ENCODE assay signal across 8 cellular contexts in the genomic region with DNA sequence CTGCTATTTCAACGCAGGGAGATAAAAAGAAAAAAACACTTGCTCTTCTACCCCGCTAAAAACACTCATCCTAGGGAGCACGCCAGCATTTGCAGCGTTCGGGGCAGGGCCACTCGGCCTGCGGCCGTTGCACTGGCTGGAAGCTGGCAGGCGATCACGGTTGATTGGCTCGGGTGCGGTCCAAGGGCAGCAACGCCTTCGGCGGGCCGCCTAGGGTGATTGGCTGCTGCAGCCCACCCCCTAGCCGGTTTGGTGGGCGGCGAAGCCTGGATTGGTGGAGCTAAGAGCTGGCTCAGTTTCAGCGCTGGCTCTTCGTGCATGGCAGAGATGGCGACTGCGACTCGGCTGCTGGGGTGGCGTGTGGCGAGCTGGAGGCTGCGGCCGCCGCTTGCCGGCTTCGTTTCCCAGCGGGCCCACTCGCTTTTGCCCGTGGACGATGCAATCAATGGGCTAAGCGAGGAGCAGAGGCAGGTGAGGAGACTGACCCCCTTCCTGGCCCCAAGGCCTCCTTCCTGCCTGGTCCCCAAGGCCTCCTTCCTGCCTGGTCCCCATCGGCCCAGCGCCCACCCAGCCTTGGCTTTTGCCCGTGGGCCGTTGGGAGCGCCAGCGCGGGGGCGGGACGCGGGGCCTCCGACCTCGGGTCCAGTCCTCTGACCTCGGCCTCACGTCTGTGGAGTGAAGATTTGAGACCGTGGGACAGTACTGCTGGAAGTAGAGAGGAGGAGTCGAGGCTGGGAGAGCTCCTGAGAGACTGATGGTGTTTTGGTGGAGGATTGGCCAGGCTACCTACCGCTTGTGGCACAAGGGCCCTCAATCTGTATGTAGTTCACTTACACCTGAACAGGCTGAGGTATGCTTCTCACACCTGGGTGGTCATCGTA. TPM values are rescaled to one million over a fixed set of nuclear protein-coding genes. Genes with fewer than 3 reads are reported as not detected.
DNase-seq lines count a peak whose midpoint lies in the region; ATAC-seq and TF ChIP-seq lines count a peak whose summit lies in the region.

Gene IVD (plus strand): TSS at position 295 of the 881 bp plus-strand sequence. CDS start 33 bp downstream, at position 328.

- H3K27ac Mint-ChIP-seq in activated T-helper 2 cell treated with anti-CD3 and anti-CD28 coated beads, Interferon-gamma antibody, Interleukin-2, Interleukin-4, amounts not matched to agents 10 μg/mL and 5 μg/mL and 100 μg/mL, durations not matched to agents 14 hours and 24 hours and 36 hours: peak within 1 kb of the TSS; percentile 87
- peak within 1 kb of the TSS; percentile 58 to 97 (median 87) for H3K27ac Mint-ChIP-seq in naive thymus-derived CD8-positive, alpha-beta T cell

- H3K27ac ChIP-seq in DOHH2 (ENCODE audit: low read depth, low read length) (no peak within 1 kb of the TSS), RWPE2 (ENCODE audit: poor library complexity, severe bottlenecking) (peak within 1 kb of the TSS; percentile 47)

- H3K9me2 ChIP-seq in DOHH2 (replicated peaks; ENCODE audit: control insufficient read depth, low read length): no peaks in the 10 kb centered on the region

- H3K27me3 Mint-ChIP-seq in activated T-helper 2 cell treated with anti-CD3 and anti-CD28 coated beads, Interferon-gamma antibody, Interleukin-2, Interleukin-4, amounts not matched to agents 10 μg/mL and 5 μg/mL and 100 μg/mL, durations not matched to agents 14 hours and 24 hours and 36 hours (ENCODE audit: low read depth): no peaks in the 10 kb centered on the region
- H3K27me3 Mint-ChIP-seq in naive thymus-derived CD8-positive, alpha-beta T cell: no peaks in the 10 kb centered on the region

- H3K36me3 ChIP-seq in DOHH2 (ENCODE audit: control insufficient read depth, low read length) (peaks cover 14% of the 10 kb centered on the region), RWPE2 (ENCODE audit: low read depth) (peaks cover 32% of the 10 kb centered on the region)

- no peaks in the 10 kb centered on the region for H3K27me3 ChIP-seq in DOHH2 (ENCODE audit: control insufficient read depth, low read length)
- no peaks in the 10 kb centered on the region for H3K27me3 ChIP-seq in RWPE2 (ENCODE audit: insufficient read depth, poor library complexity, severe bottlenecking)

- H3K4me1 Mint-ChIP-seq in activated T-helper 2 cell treated with anti-CD3 and anti-CD28 coated beads, Interferon-gamma antibody, Interleukin-2, Interleukin-4, amounts not matched to agents 10 μg/mL and 5 μg/mL and 100 μg/mL, durations not matched to agents 14 hours and 24 hours and 36 hours (ENCODE audit: low read depth): peaks cover 46% of the 10 kb centered on the region
- H3K4me1 Mint-ChIP-seq in naive thymus-derived CD8-positive, alpha-beta T cell: peaks cover 12 to 45% (median 35%) of the 10 kb centered on the region in 4 donors

- intact Hi-C loops in activated T-helper 2 cell treated with anti-CD3 and anti-CD28 coated beads, Interferon-gamma antibody, Interleukin-2, Interleukin-4, amounts not matched to agents 10 μg/mL and 5 μg/mL and 100 μg/mL, durations not matched to agents 14 hours and 24 hours and 36 hours (cut with micrococcal nuclease): loop anchor here (5.0 kb wide), 1 partner anchor 38 kb away; no protein-coding TSS in a partner anchor

- peaks cover 28% of the 10 kb centered on the region for H3K4me1 ChIP-seq in DOHH2 (ENCODE audit: control insufficient read depth, low read length)
- peaks cover 13% of the 10 kb centered on the region for H3K4me1 ChIP-seq in RWPE2 (ENCODE audit: insufficient read depth, poor library complexity, severe bottlenecking)

- peaks cover 9% of the 10 kb centered on the region for H3K79me2 ChIP-seq in DOHH2 (ENCODE audit: control insufficient read depth, low read length)

- H4K20me1 ChIP-seq in DOHH2 (ENCODE audit: control insufficient read depth, insufficient read depth, low read depth, low read length): no peaks in the 10 kb centered on the region

- peaks cover 39% of the 10 kb centered on the region for H3K36me3 Mint-ChIP-seq in activated T-helper 2 cell treated with anti-CD3 and anti-CD28 coated beads, Interferon-gamma antibody, Interleukin-2, Interleukin-4, amounts not matched to agents 10 μg/mL and 5 μg/mL and 100 μg/mL, durations not matched to agents 14 hours and 24 hours and 36 hours (ENCODE audit: low read depth)
- peaks cover 0 to 32% (median 2%) of the 10 kb centered on the region in 3 donors for H3K36me3 Mint-ChIP-seq in naive thymus-derived CD8-positive, alpha-beta T cell

- DNase-seq in GOT3 (lab: John Stamatoyannopoulos, UW): peak; percentile 79
- peak; percentile 99 for DNase-seq in LoVo (ENCODE audit: low spot score)
- DNase-seq in RWPE2 (ENCODE audit: low spot score): peak; percentile 99
- peak; percentile 85 for DNase-seq in activated T-helper 2 cell treated with anti-CD3 and anti-CD28 coated beads, Interferon-gamma antibody, Interleukin-2, Interleukin-4, amounts not matched to agents 10 μg/mL and 5 μg/mL and 100 μg/mL, durations not matched to agents 14 hours and 24 hours and 36 hours (ENCODE audit: low spot score)
- peak; percentile 95 for DNase-seq in fibroblast of mammary gland (ENCODE audit: low read depth)
- DNase-seq in naive thymus-derived CD8-positive, alpha-beta T cell: peak; percentile 84 to 95 (median 88)
- DNase-seq in stimulated activated naive CD4-positive, alpha-beta T cell (lab: John Stamatoyannopoulos, UW): peak; percentile 70 to 83 (median 78)

- H3K4me3 ChIP-seq in DOHH2 (ENCODE audit: low read length) (peak within 1 kb of the TSS; percentile 79), RWPE2 (ENCODE audit: severe bottlenecking) (peak within 1 kb of the TSS; percentile 61), fibroblast of mammary gland (ENCODE audit: control insufficient read depth, low read depth, low read length) (peak within 1 kb of the TSS; percentile 86)

- no peaks in the 10 kb centered on the region for H3F3A ChIP-seq in DOHH2 (ENCODE audit: control insufficient read depth, insufficient read depth)

- H3K4me3 Mint-ChIP-seq in activated T-helper 2 cell treated with anti-CD3 and anti-CD28 coated beads, Interferon-gamma antibody, Interleukin-2, Interleukin-4, amounts not matched to agents 10 μg/mL and 5 μg/mL and 100 μg/mL, durations not matched to agents 14 hours and 24 hours and 36 hours (ENCODE audit: low read depth): peak within 1 kb of the TSS; percentile 78
- H3K4me3 Mint-ChIP-seq in naive thymus-derived CD8-positive, alpha-beta T cell: peak within 1 kb of the TSS; percentile 84 to 96 (median 92)

- peak; percentile 99 for ATAC-seq in RWPE2 (ENCODE audit: low read depth)
- peak; percentile 99 for ATAC-seq in naive thymus-derived CD8-positive, alpha-beta T cell

- H3K9me3 Mint-ChIP-seq in activated T-helper 2 cell treated with anti-CD3 and anti-CD28 coated beads, Interferon-gamma antibody, Interleukin-2, Interleukin-4, amounts not matched to agents 10 μg/mL and 5 μg/mL and 100 μg/mL, durations not matched to agents 14 hours and 24 hours and 36 hours: no peaks in the 10 kb centered on the region
- H3K9me3 Mint-ChIP-seq in naive thymus-derived CD8-positive, alpha-beta T cell: no peaks in the 10 kb centered on the region

- POLR2A ChIA-PET in naive thymus-derived CD8-positive, alpha-beta T cell (lab: Charles Lee): interaction anchor here (0.6 to 3.0 kb wide), 15 partner anchors 8 to 225 kb away, joined by 3 to 17 read pairs (median 5); partner anchors contain the start of genes BAHD1, KNSTRN and PLCB2

- TF ChIP-seq CTCF in DOHH2 (IDR thresholded peaks at IDR 0.05; ENCODE audit: low read depth, low read length, poor library complexity, severe bottlenecking) (no peak), RWPE2 (IDR thresholded peaks at IDR 0.05; ENCODE audit: poor library complexity, severe bottlenecking) (no peak), fibroblast of mammary gland (conservative IDR thresholded peaks at IDR 0.05; ENCODE audit: control insufficient read depth, insufficient read depth, low read depth, low read length) (no peak)

- H3K4me2 ChIP-seq in DOHH2 (ENCODE audit: low read length): peak within 1 kb of the TSS; percentile 82

- H3K9me3 ChIP-seq in DOHH2 (ENCODE audit: control insufficient read depth, insufficient read depth, low read length) (no peaks in the 10 kb centered on the region), RWPE2 (ENCODE audit: severe bottlenecking) (no peaks in the 10 kb centered on the region)

RNA-seq across cellular contexts. Expression of gene IVD, which starts in this region (rescaled TPM):
- total RNA-seq in activated T-helper 2 cell treated with anti-CD3 and anti-CD28 coated beads, Interferon-gamma antibody, Interleukin-2, Interleukin-4, amounts not matched to agents 10 μg/mL and 5 μg/mL and 100 μg/mL, durations not matched to agents 14 hours and 24 hours and 36 hours: 75.2 and 79.4 TPM in 2 replicates
- total RNA-seq in naive thymus-derived CD8-positive, alpha-beta T cell: 100 to 1,000 TPM; 120 TPM
- 10 to 100 TPM; 48.2 to 77.7 (median 49.5) TPM for polyA plus RNA-seq in naive thymus-derived CD8-positive, alpha-beta T cell
